ENCODE assay signal across 8 cellular contexts in genomic region chr19:48332351-48332661, GRCh38. TPM values are rescaled to one million over a fixed set of nuclear protein-coding genes. Genes with fewer than 3 reads are reported as not detected.
DNase-seq lines count a peak whose midpoint lies in the region; ATAC-seq and TF ChIP-seq lines count a peak whose summit lies in the region.

No MANE protein-coding gene starts in this region.

- H3K36me3 Mint-ChIP-seq in natural killer cell: no peaks in the 10 kb centered on the region

- peak overlapping the region; percentile 100 for H3K27ac Mint-ChIP-seq in natural killer cell

- H3K4me3 Mint-ChIP-seq in natural killer cell: peak overlapping the region; percentile 99

- H3K4me1 ChIP-seq in BE2C: peaks cover 14% of the 10 kb centered on the region; the same call in 1 of the 2 replicates

- intact Hi-C loops in natural killer cell (cut with micrococcal nuclease): loop anchor here (2.0 to 5.0 kb wide), 3 partner anchors 30 to 305 kb away; partner anchors contain the start of genes CYTH2, DBP and TMEM143

- no peaks in the 10 kb centered on the region for H3K27me3 Mint-ChIP-seq in natural killer cell (ENCODE audit: low read depth in 2 of 2)

- no peaks in the 10 kb centered on the region for H3K36me3 ChIP-seq in BE2C

- no peaks in the 10 kb centered on the region for H3K9me3 ChIP-seq in BE2C

- H3K4me3 ChIP-seq in BE2C (ENCODE audit: low read depth, low read length) (peak overlapping the region; percentile 50), coronary artery (peak overlapping the region; percentile 63)

- no peaks in the 10 kb centered on the region for H3K27me3 ChIP-seq in BE2C

- DNase-seq in BE2C: no peak
- DNase-seq in KG1 (lab: John Stamatoyannopoulos, UW): peak; percentile 16
- DNase-seq in coronary artery (ENCODE audit: low spot score): no peak
- no peak for DNase-seq in natural killer cell
- no peak for DNase-seq in ureter (ENCODE audit: low spot score)
- no peak for DNase-seq in hepatic stellate cell (ENCODE audit: low spot score)

- peaks cover 62% of the 10 kb centered on the region in 2 donors for H3K4me1 Mint-ChIP-seq in natural killer cell

- H3K27ac ChIP-seq in coronary artery: peak overlapping the region; percentile 63 to 90

- H3K9me3 Mint-ChIP-seq in natural killer cell: no peaks in the 10 kb centered on the region

- TF ChIP-seq CTCF in BE2C (IDR thresholded peaks at IDR 0.05; ENCODE audit: low read depth, low read length): no peak
- no peak for TF ChIP-seq CTCF in coronary artery (IDR thresholded peaks at IDR 0.05)
- no peak for TF ChIP-seq CTCF in natural killer cell (IDR thresholded peaks at IDR 0.05)

- ATAC-seq in natural killer cell: no peak
- no peak for ATAC-seq in GM21515 (IDR thresholded peaks at IDR 0.05; ENCODE audit: unreplicated experiment)
- ATAC-seq in HG03520 (IDR thresholded peaks at IDR 0.05; ENCODE audit: unreplicated experiment): no peak

RNA-seq across cellular contexts. Expression of gene EMP3, which starts 7.0 kb away (rescaled TPM):
- polyA plus RNA-seq in BE2C (2012; ENCODE audit: insufficient read depth, insufficient read length, low read depth): 32.6 TPM
- 100 to 1,000 TPM; 284 to 342 (median 334) TPM for total RNA-seq in natural killer cell
- 31.6 TPM for total RNA-seq in ureter

RNA-seq across cellular contexts. Expression of gene TMEM143, which starts 31.4 kb away (rescaled TPM):
- polyA plus RNA-seq in BE2C (2012; ENCODE audit: insufficient read depth, insufficient read length, low read depth): 3.1 TPM
- total RNA-seq in natural killer cell (10 to 100 TPM; 10.2 to 12.3 (median 11.1) TPM), ureter (6.7 TPM)

RNA-seq across cellular contexts. Expression of gene SYNGR4, which starts 31.9 kb away (rescaled TPM):
- 1.7 TPM for polyA plus RNA-seq in BE2C (2012; ENCODE audit: insufficient read depth, insufficient read length, low read depth)
- total RNA-seq in natural killer cell: not detected
- not detected for total RNA-seq in ureter

RNA-seq across cellular contexts. Expression of gene KDELR1, which starts 59.0 kb away (rescaled TPM):
- 63.3 TPM for polyA plus RNA-seq in BE2C (2012; ENCODE audit: insufficient read depth, insufficient read length, low read depth)
- total RNA-seq in natural killer cell: 10 to 100 TPM; 41.5 to 47.5 (median 46.0) TPM
- 146 TPM for total RNA-seq in ureter
